ENCODE assay signal across 1 cellular context in the genomic region with DNA sequence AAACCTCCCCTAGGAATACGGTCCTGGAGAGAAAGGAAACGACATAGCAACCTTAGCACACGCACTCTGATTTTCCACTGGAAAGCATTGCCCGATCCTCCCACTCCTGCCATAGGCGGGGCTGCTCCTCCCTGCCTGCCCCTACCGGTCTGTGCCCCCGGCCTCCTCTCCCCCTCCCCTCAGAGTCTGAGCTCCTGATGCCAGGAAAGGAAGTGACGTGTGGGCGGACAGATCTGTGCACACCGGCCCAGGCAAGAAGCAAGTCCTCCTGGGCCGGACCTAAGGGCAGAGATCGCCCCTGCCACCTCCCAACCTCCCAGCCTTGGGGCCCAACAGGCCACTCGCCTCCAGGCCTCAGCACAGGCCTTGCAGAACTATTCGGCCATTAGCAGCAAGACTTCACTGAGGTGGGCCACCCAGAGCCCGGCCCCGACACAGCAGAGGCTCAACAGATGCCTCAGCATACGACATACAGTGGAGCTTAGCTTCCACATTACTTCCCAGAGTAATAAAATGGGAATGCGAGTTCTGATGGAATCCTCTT.
TF ChIP-seq lines count a peak whose summit lies in the region.

No MANE protein-coding gene starts in this region.

TF ChIP-seq in HepG2, 621 proteins besides CTCF, POLR2A, EP300 and RAD21 (continued from another document and continues in another):
- TF ChIP-seq, protein P1, sequence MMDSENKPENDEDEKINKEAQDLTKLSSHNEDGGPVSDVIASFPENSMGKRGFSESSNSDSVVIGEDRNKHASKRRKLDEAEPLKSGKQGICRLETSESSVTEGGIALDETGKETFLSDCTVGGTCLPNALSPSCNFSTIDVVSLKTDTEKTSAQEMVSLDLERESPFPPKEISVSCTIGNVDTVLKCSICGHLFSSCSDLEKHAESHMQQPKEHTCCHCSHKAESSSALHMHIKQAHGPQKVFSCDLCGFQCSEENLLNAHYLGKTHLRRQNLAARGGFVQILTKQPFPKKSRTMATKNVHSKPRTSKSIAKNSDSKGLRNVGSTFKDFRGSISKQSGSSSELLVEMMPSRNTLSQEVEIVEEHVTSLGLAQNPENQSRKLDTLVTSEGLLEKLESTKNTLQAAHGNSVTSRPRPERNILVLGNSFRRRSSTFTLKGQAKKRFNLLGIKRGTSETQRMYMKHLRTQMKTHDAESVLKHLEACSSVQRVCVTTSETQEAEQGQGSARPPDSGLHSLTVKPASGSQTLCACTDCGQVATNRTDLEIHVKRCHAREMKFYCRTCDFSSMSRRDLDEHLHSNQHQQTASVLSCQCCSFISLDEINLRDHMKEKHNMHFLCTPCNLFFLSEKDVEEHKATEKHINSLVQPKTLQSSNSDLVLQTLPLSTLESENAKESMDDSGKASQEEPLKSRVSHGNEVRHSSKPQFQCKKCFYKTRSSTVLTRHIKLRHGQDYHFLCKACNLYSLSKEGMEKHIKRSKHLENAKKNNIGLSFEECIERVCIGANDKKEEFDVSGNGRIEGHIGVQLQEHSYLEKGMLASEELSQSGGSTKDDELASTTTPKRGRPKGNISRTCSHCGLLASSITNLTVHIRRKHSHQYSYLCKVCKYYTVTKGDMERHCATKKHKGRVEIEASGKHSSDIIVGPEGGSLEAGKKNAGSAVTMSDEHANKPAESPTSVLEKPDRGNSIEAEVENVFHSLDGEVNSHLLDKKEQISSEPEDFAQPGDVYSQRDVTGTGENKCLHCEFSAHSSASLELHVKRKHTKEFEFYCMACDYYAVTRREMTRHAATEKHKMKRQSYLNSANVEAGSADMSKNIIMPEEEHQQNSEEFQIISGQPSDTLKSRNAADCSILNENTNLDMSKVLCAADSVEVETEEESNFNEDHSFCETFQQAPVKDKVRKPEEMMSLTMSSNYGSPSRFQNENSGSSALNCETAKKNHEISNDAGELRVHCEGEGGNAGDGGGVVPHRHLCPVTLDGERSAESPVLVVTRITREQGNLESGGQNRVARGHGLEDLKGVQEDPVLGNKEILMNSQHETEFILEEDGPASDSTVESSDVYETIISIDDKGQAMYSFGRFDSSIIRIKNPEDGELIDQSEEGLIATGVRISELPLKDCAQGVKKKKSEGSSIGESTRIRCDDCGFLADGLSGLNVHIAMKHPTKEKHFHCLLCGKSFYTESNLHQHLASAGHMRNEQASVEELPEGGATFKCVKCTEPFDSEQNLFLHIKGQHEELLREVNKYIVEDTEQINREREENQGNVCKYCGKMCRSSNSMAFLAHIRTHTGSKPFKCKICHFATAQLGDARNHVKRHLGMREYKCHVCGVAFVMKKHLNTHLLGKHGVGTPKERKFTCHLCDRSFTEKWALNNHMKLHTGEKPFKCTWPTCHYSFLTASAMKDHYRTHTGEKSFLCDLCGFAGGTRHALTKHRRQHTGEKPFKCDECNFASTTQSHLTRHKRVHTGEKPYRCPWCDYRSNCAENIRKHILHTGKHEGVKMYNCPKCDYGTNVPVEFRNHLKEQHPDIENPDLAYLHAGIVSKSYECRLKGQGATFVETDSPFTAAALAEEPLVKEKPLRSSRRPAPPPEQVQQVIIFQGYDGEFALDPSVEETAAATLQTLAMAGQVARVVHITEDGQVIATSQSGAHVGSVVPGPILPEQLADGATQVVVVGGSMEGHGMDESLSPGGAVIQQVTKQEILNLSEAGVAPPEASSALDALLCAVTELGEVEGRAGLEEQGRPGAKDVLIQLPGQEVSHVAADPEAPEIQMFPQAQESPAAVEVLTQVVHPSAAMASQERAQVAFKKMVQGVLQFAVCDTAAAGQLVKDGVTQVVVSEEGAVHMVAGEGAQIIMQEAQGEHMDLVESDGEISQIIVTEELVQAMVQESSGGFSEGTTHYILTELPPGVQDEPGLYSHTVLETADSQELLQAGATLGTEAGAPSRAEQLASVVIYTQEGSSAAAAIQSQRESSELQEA (CRISPR knock-in tag; IDR thresholded peaks at IDR 0.05; ENCODE audit: not compliant biosample characterization) = no peak
- TF ChIP-seq CBX1 (IDR thresholded peaks at IDR 0.05; ENCODE audit: low read depth) (no peak), SNRNP70 (IDR thresholded peaks at IDR 0.05; ENCODE audit: low read depth, low read length) (no peak), NFIB (CRISPR knock-in tag; IDR thresholded peaks at IDR 0.05; ENCODE audit: borderline replicate concordance) (no peak), PLRG1 (conservative IDR thresholded peaks at IDR 0.05) (no peak), ARNT2 (CRISPR knock-in tag; IDR thresholded peaks at IDR 0.05; ENCODE audit: low read depth) (no peak), ELF3 (CRISPR knock-in tag; IDR thresholded peaks at IDR 0.05) (no peak), RARG (CRISPR knock-in tag; IDR thresholded peaks at IDR 0.05; ENCODE audit: low read depth) (no peak)
- TF ChIP-seq, protein P2, sequence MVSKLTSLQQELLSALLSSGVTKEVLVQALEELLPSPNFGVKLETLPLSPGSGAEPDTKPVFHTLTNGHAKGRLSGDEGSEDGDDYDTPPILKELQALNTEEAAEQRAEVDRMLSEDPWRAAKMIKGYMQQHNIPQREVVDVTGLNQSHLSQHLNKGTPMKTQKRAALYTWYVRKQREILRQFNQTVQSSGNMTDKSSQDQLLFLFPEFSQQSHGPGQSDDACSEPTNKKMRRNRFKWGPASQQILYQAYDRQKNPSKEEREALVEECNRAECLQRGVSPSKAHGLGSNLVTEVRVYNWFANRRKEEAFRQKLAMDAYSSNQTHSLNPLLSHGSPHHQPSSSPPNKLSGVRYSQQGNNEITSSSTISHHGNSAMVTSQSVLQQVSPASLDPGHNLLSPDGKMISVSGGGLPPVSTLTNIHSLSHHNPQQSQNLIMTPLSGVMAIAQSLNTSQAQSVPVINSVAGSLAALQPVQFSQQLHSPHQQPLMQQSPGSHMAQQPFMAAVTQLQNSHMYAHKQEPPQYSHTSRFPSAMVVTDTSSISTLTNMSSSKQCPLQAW (CRISPR knock-in tag; IDR thresholded peaks at IDR 0.05) = peak; percentile 68; the same call in 1 of the 2 replicates
- TF ChIP-seq, protein P3, sequence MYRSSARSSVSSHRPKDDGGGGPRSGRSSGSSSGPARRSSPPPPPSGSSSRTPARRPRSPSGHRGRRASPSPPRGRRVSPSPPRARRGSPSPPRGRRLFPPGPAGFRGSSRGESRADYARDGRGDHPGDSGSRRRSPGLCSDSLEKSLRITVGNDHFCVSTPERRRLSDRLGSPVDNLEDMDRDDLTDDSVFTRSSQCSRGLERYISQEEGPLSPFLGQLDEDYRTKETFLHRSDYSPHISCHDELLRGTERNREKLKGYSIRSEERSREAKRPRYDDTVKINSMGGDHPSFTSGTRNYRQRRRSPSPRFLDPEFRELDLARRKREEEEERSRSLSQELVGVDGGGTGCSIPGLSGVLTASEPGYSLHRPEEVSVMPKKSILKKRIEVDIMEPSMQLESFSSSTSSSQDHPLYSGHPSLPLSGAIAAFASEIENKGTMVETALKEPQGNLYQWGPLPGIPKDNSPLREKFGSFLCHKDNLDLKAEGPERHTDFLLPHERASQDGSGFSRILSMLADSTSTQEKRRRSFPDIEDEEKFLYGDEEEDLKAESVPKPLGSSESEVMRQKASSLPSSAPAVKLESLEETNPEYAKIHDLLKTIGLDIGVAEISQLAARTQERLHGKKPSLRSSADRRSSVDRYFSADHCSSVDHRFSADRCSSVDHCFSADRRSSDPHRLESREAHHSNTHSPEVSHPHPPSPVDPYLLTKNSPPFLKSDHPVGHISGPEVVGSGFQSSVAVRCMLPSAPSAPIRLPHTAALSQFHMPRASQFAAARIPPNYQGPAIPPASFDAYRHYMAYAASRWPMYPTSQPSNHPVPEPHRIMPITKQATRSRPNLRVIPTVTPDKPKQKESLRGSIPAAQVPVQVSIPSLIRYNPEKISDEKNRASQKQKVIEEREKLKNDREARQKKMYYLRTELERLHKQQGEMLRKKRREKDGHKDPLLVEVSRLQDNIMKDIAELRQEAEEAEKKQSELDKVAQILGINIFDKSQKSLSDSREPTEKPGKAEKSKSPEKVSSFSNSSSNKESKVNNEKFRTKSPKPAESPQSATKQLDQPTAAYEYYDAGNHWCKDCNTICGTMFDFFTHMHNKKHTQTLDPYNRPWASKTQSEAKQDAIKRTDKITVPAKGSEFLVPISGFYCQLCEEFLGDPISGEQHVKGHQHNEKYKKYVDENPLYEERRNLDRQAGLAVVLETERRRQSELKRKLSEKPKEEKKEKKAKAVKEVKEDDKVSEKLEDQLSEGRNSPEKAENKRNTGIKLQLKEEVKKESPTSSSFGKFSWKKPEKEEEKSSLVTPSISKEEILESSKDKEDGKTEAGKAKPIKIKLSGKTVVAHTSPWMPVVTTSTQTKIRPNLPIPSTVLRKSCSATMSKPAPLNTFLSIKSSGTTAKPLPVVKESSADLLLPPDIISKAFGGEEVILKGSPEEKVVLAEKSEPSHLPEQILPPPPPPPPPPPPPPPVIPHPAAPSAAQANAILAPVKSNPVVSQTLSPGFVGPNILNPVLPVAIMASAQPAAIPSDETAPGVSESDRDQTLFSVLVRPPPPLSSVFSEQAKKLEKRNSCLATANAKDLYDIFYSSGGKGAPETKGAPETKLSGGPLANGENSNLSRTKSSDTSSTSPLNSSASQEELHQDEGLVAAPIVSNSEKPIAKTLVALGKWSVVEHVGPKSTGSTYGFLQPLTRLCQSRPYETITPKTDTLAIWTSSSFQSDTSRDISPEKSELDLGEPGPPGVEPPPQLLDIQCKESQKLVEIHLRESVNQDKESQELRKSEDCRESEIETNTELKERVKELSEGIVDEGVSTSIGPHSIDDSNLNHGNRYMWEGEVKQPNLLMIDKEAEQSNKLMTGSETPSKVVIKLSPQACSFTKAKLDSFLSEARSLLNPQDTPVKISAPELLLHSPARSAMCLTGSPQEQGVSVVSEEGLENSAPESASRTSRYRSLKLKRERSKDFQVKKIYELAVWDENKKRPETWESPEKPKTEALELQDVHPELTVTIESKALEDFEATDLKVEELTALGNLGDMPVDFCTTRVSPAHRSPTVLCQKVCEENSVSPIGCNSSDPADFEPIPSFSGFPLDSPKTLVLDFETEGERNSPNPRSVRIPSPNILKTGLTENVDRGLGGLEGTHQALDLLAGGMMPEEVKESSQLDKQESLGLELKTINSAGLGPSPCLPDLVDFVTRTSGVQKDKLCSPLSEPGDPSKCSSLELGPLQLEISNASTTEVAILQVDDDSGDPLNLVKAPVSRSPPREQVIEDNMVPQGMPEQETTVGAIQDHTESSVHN (CRISPR knock-in tag; IDR thresholded peaks at IDR 0.05) = no peak
- TF ChIP-seq, protein P4, sequence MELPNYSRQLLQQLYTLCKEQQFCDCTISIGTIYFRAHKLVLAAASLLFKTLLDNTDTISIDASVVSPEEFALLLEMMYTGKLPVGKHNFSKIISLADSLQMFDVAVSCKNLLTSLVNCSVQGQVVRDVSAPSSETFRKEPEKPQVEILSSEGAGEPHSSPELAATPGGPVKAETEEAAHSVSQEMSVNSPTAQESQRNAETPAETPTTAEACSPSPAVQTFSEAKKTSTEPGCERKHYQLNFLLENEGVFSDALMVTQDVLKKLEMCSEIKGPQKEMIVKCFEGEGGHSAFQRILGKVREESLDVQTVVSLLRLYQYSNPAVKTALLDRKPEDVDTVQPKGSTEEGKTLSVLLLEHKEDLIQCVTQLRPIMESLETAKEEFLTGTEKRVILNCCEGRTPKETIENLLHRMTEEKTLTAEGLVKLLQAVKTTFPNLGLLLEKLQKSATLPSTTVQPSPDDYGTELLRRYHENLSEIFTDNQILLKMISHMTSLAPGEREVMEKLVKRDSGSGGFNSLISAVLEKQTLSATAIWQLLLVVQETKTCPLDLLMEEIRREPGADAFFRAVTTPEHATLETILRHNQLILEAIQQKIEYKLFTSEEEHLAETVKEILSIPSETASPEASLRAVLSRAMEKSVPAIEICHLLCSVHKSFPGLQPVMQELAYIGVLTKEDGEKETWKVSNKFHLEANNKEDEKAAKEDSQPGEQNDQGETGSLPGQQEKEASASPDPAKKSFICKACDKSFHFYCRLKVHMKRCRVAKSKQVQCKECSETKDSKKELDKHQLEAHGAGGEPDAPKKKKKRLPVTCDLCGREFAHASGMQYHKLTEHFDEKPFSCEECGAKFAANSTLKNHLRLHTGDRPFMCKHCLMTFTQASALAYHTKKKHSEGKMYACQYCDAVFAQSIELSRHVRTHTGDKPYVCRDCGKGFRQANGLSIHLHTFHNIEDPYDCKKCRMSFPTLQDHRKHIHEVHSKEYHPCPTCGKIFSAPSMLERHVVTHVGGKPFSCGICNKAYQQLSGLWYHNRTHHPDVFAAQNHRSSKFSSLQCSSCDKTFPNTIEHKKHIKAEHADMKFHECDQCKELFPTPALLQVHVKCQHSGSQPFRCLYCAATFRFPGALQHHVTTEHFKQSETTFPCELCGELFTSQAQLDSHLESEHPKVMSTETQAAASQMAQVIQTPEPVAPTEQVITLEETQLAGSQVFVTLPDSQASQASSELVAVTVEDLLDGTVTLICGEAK (IDR thresholded peaks at IDR 0.05) = no peak
- TF ChIP-seq, protein P4 (CRISPR knock-in tag; IDR thresholded peaks at IDR 0.05) = 0 out of 2 replicates have a peak, but pooled peaks have one; percentile 29
